In genomic region chr15:28930011-28930410, GRCh38 we compare ENCODE assay signal across 20 cellular contexts. TPM values are rescaled to one million over a fixed set of nuclear protein-coding genes. Genes with fewer than 3 reads are reported as not detected.
DNase-seq lines count a peak whose midpoint lies in the region; ATAC-seq and TF ChIP-seq lines count a peak whose summit lies in the region.
"Had no signal": no experiment of that assay in that cellular context is flagged by ENCODE, and none has a peak within 500 bp of the region (broad histone marks: within the 10 kb centered on the region; RNA-seq: fewer than 3 reads in every experiment).

No MANE protein-coding gene starts in this region.

- CTCF ChIA-PET in SK-N-SH (lab: Yijun Ruan, JAX): interaction anchor here (1.1 to 1.7 kb wide), 2 partner anchors 11 to 17 kb away, joined by 4 to 5 read pairs; no protein-coding TSS in a partner anchor
- CTCF ChIA-PET in PC-3 (lab: Charles Lee): no interaction called here

- TF ChIP-seq CTCF in sigmoid colon (IDR thresholded peaks at IDR 0.05): no peak
- TF ChIP-seq CTCF in SK-N-SH (IDR thresholded peaks at IDR 0.05): no peak
- no peak for TF ChIP-seq CTCF in PC-3 (conservative IDR thresholded peaks at IDR 0.05; ENCODE audit: low read depth, low read length)

- ATAC-seq in PC-3 (no peak), GM19023 (IDR thresholded peaks at IDR 0.05; ENCODE audit: unreplicated experiment) (no peak)

- peaks cover 0 to 70% (median 43%) of the 10 kb centered on the region in 11 experiments; a peak in 17 of 22 replicates for H4K20me1 ChIP-seq in BLaER1 treated with 17β-estradiol and CSF1 and Interleukin-3, amounts not matched to agents 10 nM and 100 nM
- H4K20me1 ChIP-seq in SK-N-SH (ENCODE audit: insufficient read depth) (no peaks in the 10 kb centered on the region), PC-3 (ENCODE audit: low read length) (no peaks in the 10 kb centered on the region)

- H3K4me1 ChIP-seq in BLaER1 treated with 17β-estradiol and CSF1 and Interleukin-3, amounts not matched to agents 10 nM and 100 nM: peaks cover 0 to 29% (median 19%) of the 10 kb centered on the region in 10 experiments; a peak in 17 of 20 replicates
- no peaks in the 10 kb centered on the region for H3K4me1 ChIP-seq in sigmoid colon
- H3K4me1 ChIP-seq in SK-N-SH (ENCODE audit: control insufficient read depth in 1 of 2, insufficient read depth in 2 of 2, low read depth in 1 of 2, low read length in 1 of 2): peaks cover 0 to 15% of the 10 kb centered on the region in 2 experiments; a peak in 1 of 4 replicates
- H3K4me1 ChIP-seq in PC-3 (ENCODE audit: insufficient read depth, low read length): no peaks in the 10 kb centered on the region

- H3K27me3 ChIP-seq in BLaER1 treated with 17β-estradiol and CSF1 and Interleukin-3, amounts not matched to agents 10 nM and 100 nM: peaks cover 0 to 68% (median 0%) of the 10 kb centered on the region in 11 experiments; a peak in 7 of 22 replicates
- H3K27me3 ChIP-seq in layer of hippocampus (ENCODE audit: control insufficient read depth, insufficient read depth, low read length) (no peaks in the 10 kb centered on the region), sigmoid colon (no peaks in the 10 kb centered on the region), SK-N-SH (ENCODE audit: insufficient read depth) (no peaks in the 10 kb centered on the region), PC-3 (ENCODE audit: low read length) (no peaks in the 10 kb centered on the region)

- H2AFZ ChIP-seq in SK-N-SH (ENCODE audit: low read depth) (no peak overlapping the region), PC-3 (ENCODE audit: low read length) (no peak overlapping the region)

- intact Hi-C loops in sigmoid colon (cut with DNase I) (no loop called here), PC-3 (cut with micrococcal nuclease) (no loop called here)

- no peak overlapping the region for H3K27ac ChIP-seq in BLaER1 treated with 17β-estradiol and CSF1 and Interleukin-3, amounts not matched to agents 10 nM and 100 nM
- H3K27ac ChIP-seq in layer of hippocampus (ENCODE audit: low read depth, low read length) (peak overlapping the region; percentile 10), sigmoid colon (no peak overlapping the region), SK-N-SH (ENCODE audit: low read depth in 2 of 2, low read length in 1 of 2) (no peak overlapping the region), PC-3 (ENCODE audit: low read length) (no peak overlapping the region)

- peaks cover 0 to 18% (median 10%) of the 10 kb centered on the region in 11 experiments; a peak in 13 of 22 replicates for H3K9me3 ChIP-seq in BLaER1 treated with 17β-estradiol and CSF1 and Interleukin-3, amounts not matched to agents 10 nM and 100 nM (replicated peaks in 1 of 11)
- H3K9me3 ChIP-seq in sigmoid colon (no peaks in the 10 kb centered on the region), SK-N-SH (no peaks in the 10 kb centered on the region), PC-3 (ENCODE audit: low read length) (no peaks in the 10 kb centered on the region)

- TF ChIP-seq EP300 in sigmoid colon (IDR thresholded peaks at IDR 0.05) (no peak), SK-N-SH (IDR thresholded peaks at IDR 0.05; ENCODE audit: borderline replicate concordance in 1 of 2, low read depth in 1 of 2, low read length in 1 of 2) (no peak)

- H3K9ac ChIP-seq in BLaER1 treated with 17β-estradiol and CSF1 and Interleukin-3, amounts not matched to agents 10 nM and 100 nM: no peak overlapping the region
- H3K9ac ChIP-seq in SK-N-SH (no peak overlapping the region), PC-3 (ENCODE audit: low read length) (no peak overlapping the region)

- no peak overlapping the region for H3K4me3 ChIP-seq in BLaER1 treated with 17β-estradiol and CSF1 and Interleukin-3, amounts not matched to agents 10 nM and 100 nM
- H3K4me3 ChIP-seq in sigmoid colon (no peak overlapping the region), SK-N-SH (ENCODE audit: low read depth in 2 of 2, low read length in 1 of 2) (no peak overlapping the region), PC-3 (ENCODE audit: low read length) (no peak overlapping the region)

- no peaks in the 10 kb centered on the region for H3K9me2 ChIP-seq in SK-N-SH
- no peaks in the 10 kb centered on the region for H3K9me2 ChIP-seq in PC-3 (replicated peaks; ENCODE audit: low read length)

- 54 to 79% methylated on average over 6 of the region's 6 CpGs for WGBS in sigmoid colon, 2 donors
- WGBS in SK-N-SH (ENCODE audit: low lambda C conversion rate): 67% methylated on average over 6 of the region's 6 CpGs

- H3F3A ChIP-seq in SK-N-SH (replicated peaks; ENCODE audit: insufficient read depth) (no peaks in the 10 kb centered on the region), PC-3 (ENCODE audit: low read length, unreplicated experiment) (no peaks in the 10 kb centered on the region)

- H3K79me2 ChIP-seq in SK-N-SH (ENCODE audit: insufficient read depth) (no peaks in the 10 kb centered on the region), PC-3 (ENCODE audit: low read length) (no peaks in the 10 kb centered on the region)

- peak overlapping the region in 7 of 11 experiments; percentile 26 to 68 (median 53); a peak in 11 of 22 replicates for H3K4me2 ChIP-seq in BLaER1 treated with 17β-estradiol and CSF1 and Interleukin-3, amounts not matched to agents 10 nM and 100 nM
- H3K4me2 ChIP-seq in SK-N-SH: no peak overlapping the region
- H3K4me2 ChIP-seq in PC-3 (ENCODE audit: low read length): no peak overlapping the region

- no peak for TF ChIP-seq POLR2A in sigmoid colon (IDR thresholded peaks at IDR 0.05)

- DNase-seq in D341Med (ENCODE audit: low spot score) (peak; percentile 24), sigmoid colon (peak; percentile 29), SK-N-SH (no peak), PC-3 (no peak)
- DNase-seq: Calu3, DMS153, GOT3, HCEC 1CT, NCI-H1048, NCI-H1417, NCI-H1694, NCI-H2029 treated with DMSO at 0.1 percent for 48 hours, NCI-H2227 treated with DMSO at 0.1 percent for 48 hours, NCI-H526 treated with DMSO at 0.1 percent for 48 hours, RPMI8226, SHP77 had no signal

- POLR2A ChIA-PET in SK-N-SH (lab: Yijun Ruan, JAX) (no interaction called here), PC-3 (lab: Charles Lee; ENCODE audit: unreplicated experiment) (no interaction called here)

- no TSS peak for BruUV-seq in PC-3 (replicated peaks; lab: Mats Ljungman, UMichigan)

- no peak for TF ChIP-seq RAD21 in SK-N-SH (IDR thresholded peaks at IDR 0.05; ENCODE audit: low read length)

- H3K36me3 ChIP-seq in BLaER1 treated with 17β-estradiol and CSF1 and Interleukin-3, amounts not matched to agents 10 nM and 100 nM: peaks cover 0 to 9% (median 0%) of the 10 kb centered on the region in 11 experiments; a peak in 2 of 22 replicates
- H3K36me3 ChIP-seq in sigmoid colon (no peaks in the 10 kb centered on the region), SK-N-SH (replicated peaks in 1 of 2; ENCODE audit: control insufficient read depth in 1 of 2, insufficient read depth in 2 of 2, low read length in 1 of 2) (no peaks in the 10 kb centered on the region), PC-3 (ENCODE audit: low read depth, low read length) (no peaks in the 10 kb centered on the region)

TF ChIP-seq in SK-N-SH, 30 proteins besides CTCF, POLR2A, EP300 and RAD21:
- no peak for TF ChIP-seq RXRA (IDR thresholded peaks at IDR 0.05; ENCODE audit: borderline replicate concordance, low read depth)
- TF ChIP-seq NFIC (IDR thresholded peaks at IDR 0.05; ENCODE audit: borderline replicate concordance): no peak
- TF ChIP-seq ZBTB33 (IDR thresholded peaks at IDR 0.05; ENCODE audit: borderline replicate concordance, low read depth): no peak
- no peak for TF ChIP-seq POLR2AphosphoS5 (IDR thresholded peaks at IDR 0.05; ENCODE audit: low read depth, low read length)
- no peak for TF ChIP-seq FOXJ3 (CRISPR knock-in tag; IDR thresholded peaks at IDR 0.05)
- no peak for TF ChIP-seq GATA2 (CRISPR knock-in tag; IDR thresholded peaks at IDR 0.05)
- TF ChIP-seq TEAD4 (IDR thresholded peaks at IDR 0.05; ENCODE audit: borderline replicate concordance, insufficient read depth): no peak
- TF ChIP-seq TAF1 (IDR thresholded peaks at IDR 0.05; ENCODE audit: borderline replicate concordance, low read depth, low read length): no peak
TF ChIP-seq in SK-N-SH: peak in this region for 0.

RNA-seq across cellular contexts. Expression of gene APBA2, which starts 44.2 kb away (rescaled TPM):
- total RNA-seq in sigmoid colon (1 to 10 TPM; 1.4 to 1.7 (median 1.5) TPM), PC-3 (2014; rRNA removed) (61.7 and 69.7 TPM in 2 replicates)
- polyA plus RNA-seq in sigmoid colon (10 to 100 TPM in 1 of 3 donors, 1 to 10 TPM in 1, under 1 TPM in 1; 0.46 to 10.7 (median 3.6) TPM), SK-N-SH (2012; rRNA removed) (12.7 and 14.0 TPM in 2 replicates)
- 7.1 and 10.1 TPM in 2 replicates for polyA plus RNA-seq in SK-N-SH (2012; cell fraction: cytosol; rRNA removed)
- polyA plus RNA-seq in SK-N-SH (2012; cell fraction: nucleus; rRNA removed): 25.3 and 26.2 TPM in 2 replicates
- total RNA-seq: Calu3, HT-29 had no signal

Comparison
In these comparisons a context has a peak if more than half of its experiments do, and no peak if none do; other contexts are left out.
1. H3K4me2 ChIP-seq: peak in BLaER1 treated with 17β-estradiol and CSF1 and Interleukin-3, amounts not matched to agents 10 nM and 100 nM (7 of 11); none in SK-N-SH (single experiment) and PC-3 (single experiment).
2. DNase-seq: peak in D341Med (single experiment) and sigmoid colon (single experiment); none in SK-N-SH (single experiment) and PC-3 (single experiment).
3. RNA of gene APBA2, which starts 44.2 kb away (total RNA-seq): 61.7 to 69.7 TPM in PC-3; 1.4 to 1.7 TPM in sigmoid colon; every median in the first group is over 10 times any median in the second.